2 cellular contexts compared by ENCODE assay signal in the genomic region with DNA sequence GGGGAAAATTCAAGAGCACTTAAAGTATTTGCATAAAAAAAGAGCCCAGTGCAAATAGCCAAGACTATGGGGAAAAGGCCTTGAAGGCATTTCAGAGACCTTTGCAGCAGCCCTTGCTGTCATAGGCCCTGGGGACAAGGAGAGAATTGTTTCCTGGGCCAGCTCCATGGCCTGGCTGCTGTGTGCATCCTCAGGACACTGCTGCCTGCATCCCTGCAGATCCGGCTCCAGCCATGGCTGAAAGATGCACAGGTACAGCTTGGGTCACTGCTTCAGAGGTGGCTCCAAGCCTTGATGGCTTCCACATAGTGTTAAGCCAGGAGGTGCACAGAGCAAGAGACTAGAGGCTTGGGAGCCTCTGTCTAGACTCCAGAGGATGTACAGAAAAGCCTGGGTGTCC. TPM values are rescaled to one million over a fixed set of nuclear protein-coding genes. Genes with fewer than 3 reads are reported as not detected.
"Had no signal": no experiment of that assay in that cellular context is flagged by ENCODE, and none has a peak within 500 bp of the region (broad histone marks: within the 10 kb centered on the region; RNA-seq: fewer than 3 reads in every experiment).

No MANE protein-coding gene starts in this region.

RNA-seq across cellular contexts. Expression of a gene that starts 55.9 kb away (rescaled TPM):
- total RNA-seq: left ventricle myocardium inferior, mesenteric fat pad had no signal
